In the genomic region with DNA sequence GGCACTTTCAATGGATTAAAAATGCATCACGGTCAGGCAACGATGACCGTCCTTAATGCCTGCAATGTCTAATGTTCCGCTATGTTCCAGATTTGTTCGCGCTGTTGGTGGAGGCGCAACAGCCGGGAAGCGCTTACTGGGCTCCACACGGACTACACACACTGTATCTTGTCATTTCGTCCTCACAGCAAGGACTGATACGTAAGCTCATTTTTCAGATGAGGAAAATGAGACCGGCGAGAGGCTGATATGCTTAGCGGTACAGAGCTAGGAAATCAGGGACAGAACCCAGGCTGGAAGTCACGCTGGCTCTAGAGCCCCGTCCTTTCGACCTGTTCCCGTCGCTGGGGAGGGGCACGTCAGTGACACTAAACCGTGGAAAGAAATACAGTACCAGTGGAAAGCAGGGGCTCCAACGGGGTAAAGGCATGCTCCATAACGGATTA, we compare ENCODE assay signal across 1 cellular context.
TF ChIP-seq lines count a peak whose summit lies in the region.

No MANE protein-coding gene starts in this region.

TF ChIP-seq in endothelial cell of umbilical vein, 7 proteins besides CTCF, POLR2A, EP300 and RAD21:
- no peak for TF ChIP-seq MYC (IDR thresholded peaks at IDR 0.05; ENCODE audit: low read depth, low read length)
- no peak for TF ChIP-seq JUN (IDR thresholded peaks at IDR 0.05; ENCODE audit: borderline replicate concordance, insufficient read depth, insufficient read length, low read depth)
- no peak for TF ChIP-seq FOS (IDR thresholded peaks at IDR 0.05; ENCODE audit: borderline replicate concordance, insufficient read depth, low read length)
- no peak for TF ChIP-seq MAX (IDR thresholded peaks at IDR 0.05; ENCODE audit: insufficient read depth, insufficient read length)
- TF ChIP-seq GATA2 (IDR thresholded peaks at IDR 0.05; ENCODE audit: insufficient read depth, insufficient read length, low read depth, low read length): no peak
- TF ChIP-seq EZH2 (IDR thresholded peaks at IDR 0.05; ENCODE audit: borderline replicate concordance, low read depth, low read length, severe bottlenecking): no peak
- no peak for TF ChIP-seq POLR2AphosphoS5 (IDR thresholded peaks at IDR 0.05; ENCODE audit: insufficient read depth, low read depth, low read length)
